10 cellular contexts compared by ENCODE assay signal in genomic region chr9:84823426-84824271, GRCh38.
DNase-seq lines count a peak whose midpoint lies in the region; ATAC-seq and TF ChIP-seq lines count a peak whose summit lies in the region.
"Had no signal": no experiment of that assay in that cellular context is flagged by ENCODE, and none has a peak within 500 bp of the region (broad histone marks: within the 10 kb centered on the region; RNA-seq: fewer than 3 reads in every experiment).

No MANE protein-coding gene starts in this region.

- peak; percentile 21 for DNase-seq in GM19240 (ENCODE audit: insufficient read length, low spot score)
- DNase-seq in astrocyte of the cerebellum (ENCODE audit: low read depth), result peak; percentile 22
- no peak for DNase-seq in stimulated activated naive B cell treated with anti-CD40 and anti-IgM and Interleukin-4, amounts not matched to agents 10 μg/mL and 1 μg/mL and 100 μg/mL, for 72 hours
- no peak for DNase-seq in cerebellar nuclear complex (lab: John Stamatoyannopoulos, UW)
- no peak for DNase-seq in Karpas-422
- DNase-seq in superior temporal gyrus (ENCODE audit: extremely low spot score), result no peak
- DNase-seq in DMS79 treated with DMSO at 0.1 percent for 48 hours (lab: John Stamatoyannopoulos, UW), result no peak
- DNase-seq: amygdala, NCI-H1092 had no signal

- no peaks in the 10 kb centered on the region for H3K27me3 ChIP-seq in Karpas-422 (ENCODE audit: low read length)

- no peaks in the 10 kb centered on the region for H3K36me3 Mint-ChIP-seq in stimulated activated naive B cell treated with anti-CD40 and anti-IgM and Interleukin-4, amounts not matched to agents 10 μg/mL and 1 μg/mL and 100 μg/mL, for 72 hours

- no peak overlapping the region for H3K27ac ChIP-seq in Karpas-422 (ENCODE audit: low read length)

- no peaks in the 10 kb centered on the region for H4K20me1 ChIP-seq in Karpas-422 (ENCODE audit: insufficient read depth, low read depth, low read length)

- no peaks in the 10 kb centered on the region for H3K9me3 ChIP-seq in Karpas-422 (ENCODE audit: low read length)

- H3K9me3 Mint-ChIP-seq in stimulated activated naive B cell treated with anti-CD40 and anti-IgM and Interleukin-4, amounts not matched to agents 10 μg/mL and 1 μg/mL and 100 μg/mL, for 72 hours, result no peaks in the 10 kb centered on the region

- no peaks in the 10 kb centered on the region for H3K79me2 ChIP-seq in Karpas-422 (ENCODE audit: low read length)

- H3K36me3 ChIP-seq in Karpas-422 (ENCODE audit: insufficient read depth, low read length), result no peaks in the 10 kb centered on the region

- peak; percentile 61 for ATAC-seq in HG02938 (IDR thresholded peaks at IDR 0.05; ENCODE audit: unreplicated experiment)
- ATAC-seq in stimulated activated naive B cell treated with anti-CD40 and anti-IgM and Interleukin-4, amounts not matched to agents 10 μg/mL and 1 μg/mL and 100 μg/mL, for 72 hours (replicated peaks), result peak; percentile 69 to 78

- H3K9ac ChIP-seq in Karpas-422 (ENCODE audit: low read length), result no peak overlapping the region

- no peaks in the 10 kb centered on the region for H3K27me3 Mint-ChIP-seq in stimulated activated naive B cell treated with anti-CD40 and anti-IgM and Interleukin-4, amounts not matched to agents 10 μg/mL and 1 μg/mL and 100 μg/mL, for 72 hours

- peaks cover 2 to 9% of the 10 kb centered on the region in 2 donors for H3K4me1 Mint-ChIP-seq in stimulated activated naive B cell treated with anti-CD40 and anti-IgM and Interleukin-4, amounts not matched to agents 10 μg/mL and 1 μg/mL and 100 μg/mL, for 72 hours

- TF ChIP-seq CTCF in astrocyte of the cerebellum (IDR thresholded peaks at IDR 0.05; ENCODE audit: low read depth, low read length, missing control alignments), result no peak

- H3K4me1 ChIP-seq in Karpas-422 (ENCODE audit: low read length), result no peaks in the 10 kb centered on the region

- no peak overlapping the region for H3K4me3 Mint-ChIP-seq in stimulated activated naive B cell treated with anti-CD40 and anti-IgM and Interleukin-4, amounts not matched to agents 10 μg/mL and 1 μg/mL and 100 μg/mL, for 72 hours

- in situ Hi-C loops in astrocyte of the cerebellum (cut with HindIII; ENCODE audit: low sequenced_read_pairs), result no loop called here

- H2AFZ ChIP-seq in Karpas-422 (ENCODE audit: low read length), result no peak overlapping the region

- H3K27ac Mint-ChIP-seq in stimulated activated naive B cell treated with anti-CD40 and anti-IgM and Interleukin-4, amounts not matched to agents 10 μg/mL and 1 μg/mL and 100 μg/mL, for 72 hours, result no peak overlapping the region

- H3K9me2 ChIP-seq in Karpas-422 (replicated peaks; ENCODE audit: insufficient read depth, low read length), result no peaks in the 10 kb centered on the region

- H3K4me2 ChIP-seq in Karpas-422 (ENCODE audit: low read depth, low read length, poor library complexity, severe bottlenecking), result no peak overlapping the region

- no peak overlapping the region for H3K4me3 ChIP-seq in astrocyte of the cerebellum (ENCODE audit: low read depth, low read length)
- H3K4me3 ChIP-seq in Karpas-422 (ENCODE audit: low read length), result no peak overlapping the region

Comparison
In these comparisons a context has a peak if more than half of its experiments do, and no peak if none do; other contexts are left out.
1. DNase-seq: peak in GM19240 (single experiment) and astrocyte of the cerebellum (single experiment); none in stimulated activated naive B cell treated with anti-CD40 and anti-IgM and Interleukin-4, amounts not matched to agents 10 μg/mL and 1 μg/mL and 100 μg/mL, for 72 hours (single experiment), cerebellar nuclear complex (0 of 2), Karpas-422 (single experiment), superior temporal gyrus (single experiment) and DMS79 treated with DMSO at 0.1 percent for 48 hours (single experiment).